In genomic region chr16:87056551-87056950, GRCh38 we compare ENCODE assay signal across 16 cellular contexts.
A peak's percentile ranks its signal among the peaks of the same experiment; 100 is the strongest.
DNase-seq lines count a peak whose midpoint lies in the region; ATAC-seq, FAIRE-seq and TF ChIP-seq lines count a peak whose summit lies in the region.
"Had no signal": no experiment of that assay in that cellular context is flagged by ENCODE, and none has a peak within 500 bp of the region (broad histone marks: within the 10 kb centered on the region; RNA-seq: fewer than 3 reads in every experiment).

No MANE protein-coding gene starts in this region.

- TF ChIP-seq RAD21 in H1 (IDR thresholded peaks at IDR 0.05 in 1 of 2, conservative IDR thresholded peaks at IDR 0.05 in 1 of 2; ENCODE audit: low read depth in 2 of 2, low read length in 2 of 2) = no peak

- no peak overlapping the region for H3K4ac ChIP-seq in H1 (replicated peaks; ENCODE audit: insufficient read length, low read depth, low read length)

- H2BK120ac ChIP-seq in H1 (replicated peaks; ENCODE audit: low read depth, low read length) = no peak overlapping the region

- peaks cover 4% of the 10 kb centered on the region for H3K36me3 Mint-ChIP-seq in stimulated activated memory B cell treated with anti-CD40 and anti-IgM and Interleukin-4, amounts not matched to agents 10 μg/mL and 1 μg/mL and 100 μg/mL, for 72 hours
- no peaks in the 10 kb centered on the region for H3K36me3 Mint-ChIP-seq in activated CD8-positive, alpha-beta T cell treated with anti-CD3 and anti-CD28 coated beads for 36 hours (ENCODE audit: low read depth)
- H3K36me3 Mint-ChIP-seq: CD14-positive monocyte; CD8-positive, alpha-beta T cell had no signal

- no peak for TF ChIP-seq EP300 in H1 (IDR thresholded peaks at IDR 0.05; ENCODE audit: borderline replicate concordance in 1 of 2, low read depth in 2 of 2, low read length in 2 of 2)

- no peak overlapping the region for H3K14ac ChIP-seq in H1 (ENCODE audit: insufficient read length)

- no peak overlapping the region for H3K4me3 ChIP-seq in H1 (ENCODE audit: extremely low read depth in 1 of 4, insufficient read depth in 2 of 4, low read depth in 3 of 4, low read length in 4 of 4)
- H3K4me3 ChIP-seq: GM23248 had no signal

- no peaks in the 10 kb centered on the region; the same call in 1 of the 2 replicates for H3K23me2 ChIP-seq in H1 (ENCODE audit: low read depth, low read length)

- peak; percentile 28 for DNase-seq in activated effector memory CD4-positive, alpha-beta T cell treated with anti-CD3 and anti-CD28 coated beads, Interleukin-2, amount 50 U/mL, for 16 hours
- no peak for DNase-seq in activated effector memory CD4-positive, alpha-beta T cell treated with Interleukin-2 at 50 U/mL for 16 hours
- DNase-seq in H1 (ENCODE audit: low read depth in 1 of 2, low spot score in 2 of 2) (no peak), mesenteric fat pad (ENCODE audit: low spot score) (peak; percentile 39), NCI-H446 (lab: John Stamatoyannopoulos, UW) (no peak)
- no peak for DNase-seq in activated CD8-positive, alpha-beta T cell treated with anti-CD3 and anti-CD28 coated beads for 36 hours
- DNase-seq: CD8-positive, alpha-beta T cell; COR-L47; DND-41; GF-D8 had no signal

- H2AFZ ChIP-seq in H1 (ENCODE audit: low read length) = no peak overlapping the region
- H2AFZ ChIP-seq: GM23248 had no signal

- no peak overlapping the region for H2BK12ac ChIP-seq in H1 (ENCODE audit: low read depth, low read length)

- TF ChIP-seq POLR2A in H1 (IDR thresholded peaks at IDR 0.05; ENCODE audit: control extremely low read depth in 1 of 2, low read depth in 2 of 2, low read length in 2 of 2) = no peak

- H3K27me3 Mint-ChIP-seq in stimulated activated memory B cell treated with anti-CD40 and anti-IgM and Interleukin-4, amounts not matched to agents 10 μg/mL and 1 μg/mL and 100 μg/mL, for 72 hours = peaks cover 29% of the 10 kb centered on the region
- peaks cover 22% of the 10 kb centered on the region for H3K27me3 Mint-ChIP-seq in activated CD8-positive, alpha-beta T cell treated with anti-CD3 and anti-CD28 coated beads for 36 hours

- H3K4me2 ChIP-seq in H1 (ENCODE audit: insufficient read depth in 1 of 2, low read depth in 2 of 2, low read length in 2 of 2) = no peak overlapping the region

- no peak overlapping the region for H4K5ac ChIP-seq in H1 (ENCODE audit: insufficient read length, low read depth, low read length)

- H3K4me1 Mint-ChIP-seq in stimulated activated memory B cell treated with anti-CD40 and anti-IgM and Interleukin-4, amounts not matched to agents 10 μg/mL and 1 μg/mL and 100 μg/mL, for 72 hours = peaks cover 8% of the 10 kb centered on the region
- H3K4me1 Mint-ChIP-seq in activated CD8-positive, alpha-beta T cell treated with anti-CD3 and anti-CD28 coated beads for 36 hours (ENCODE audit: low read depth) = no peaks in the 10 kb centered on the region

- H3K56ac ChIP-seq in H1 (replicated peaks; ENCODE audit: insufficient read length, low read depth, low read length) = no peak overlapping the region

- H4K20me1 ChIP-seq in H1 (replicated peaks in 1 of 2; ENCODE audit: control insufficient read depth in 1 of 2, insufficient read depth in 2 of 2, low read length in 2 of 2) = no peaks in the 10 kb centered on the region

- H3K27ac Mint-ChIP-seq in stimulated activated memory B cell treated with anti-CD40 and anti-IgM and Interleukin-4, amounts not matched to agents 10 μg/mL and 1 μg/mL and 100 μg/mL, for 72 hours = no peak overlapping the region
- no peak overlapping the region for H3K27ac Mint-ChIP-seq in activated CD8-positive, alpha-beta T cell treated with anti-CD3 and anti-CD28 coated beads for 36 hours
- H3K27ac Mint-ChIP-seq: CD14-positive monocyte; CD8-positive, alpha-beta T cell had no signal

- H3K4me3 Mint-ChIP-seq in stimulated activated memory B cell treated with anti-CD40 and anti-IgM and Interleukin-4, amounts not matched to agents 10 μg/mL and 1 μg/mL and 100 μg/mL, for 72 hours = no peak overlapping the region
- H3K4me3 Mint-ChIP-seq in activated CD8-positive, alpha-beta T cell treated with anti-CD3 and anti-CD28 coated beads for 36 hours = no peak overlapping the region
- H3K4me3 Mint-ChIP-seq: CD14-positive monocyte; CD8-positive, alpha-beta T cell had no signal

- H4K8ac ChIP-seq in H1 (ENCODE audit: extremely low read depth, insufficient read depth, low read length) = peak overlapping the region; percentile 21; the same call in 1 of the 2 replicates

- H3K36me3 ChIP-seq in H1 (ENCODE audit: control insufficient read depth in 2 of 4, insufficient read depth in 4 of 4, low read length in 3 of 4) = no peaks in the 10 kb centered on the region

- intact Hi-C loops in activated CD8-positive, alpha-beta T cell treated with anti-CD3 and anti-CD28 coated beads for 36 hours (cut with micrococcal nuclease) = no loop called here

- H3K23ac ChIP-seq in H1 (ENCODE audit: insufficient read length) = no peak overlapping the region

- H3K4me1 ChIP-seq in H1 (replicated peaks in 1 of 4; ENCODE audit: control insufficient read depth in 3 of 4, insufficient read depth in 4 of 4, low read length in 3 of 4) = peaks cover 0 to 3% (median 1%) of the 10 kb centered on the region in 4 experiments; a peak in 4 of 7 replicates

- H3K9me3 Mint-ChIP-seq in stimulated activated memory B cell treated with anti-CD40 and anti-IgM and Interleukin-4, amounts not matched to agents 10 μg/mL and 1 μg/mL and 100 μg/mL, for 72 hours = peaks cover 5% of the 10 kb centered on the region
- H3K9me3 Mint-ChIP-seq in activated CD8-positive, alpha-beta T cell treated with anti-CD3 and anti-CD28 coated beads for 36 hours = peaks cover 3% of the 10 kb centered on the region

- WGBS in H1 (ENCODE audit: extremely low coverage in 1 of 2, insufficient coverage in 1 of 2, insufficient read length in 1 of 2, insufficient replicate concordance in 2 of 2, low coverage in 1 of 2, low lambda C conversion rate in 2 of 2, missing lambda C conversion rate in 1 of 2), 2 experiments = 82% methylated on average over 10 of the region's 15 CpGs; no CpG with 5 or more reads in 1 of the 2 experiments

- peaks cover 4 to 12% of the 10 kb centered on the region in 2 experiments; a peak in 3 of 4 replicates for H3K9me3 ChIP-seq in H1 (ENCODE audit: insufficient read depth in 2 of 2, low read depth in 1 of 2, low read length in 1 of 2)

- no peak overlapping the region for H3K9ac ChIP-seq in H1 (replicated peaks in 1 of 4; ENCODE audit: extremely low read depth in 1 of 4, low read depth in 3 of 4, low read length in 3 of 4)
- H3K9ac ChIP-seq: GM23248 had no signal

- no peak overlapping the region for H2BK20ac ChIP-seq in H1 (ENCODE audit: low read length)

- no peak for TF ChIP-seq CTCF in H1 (IDR thresholded peaks at IDR 0.05; ENCODE audit: control extremely low read depth in 1 of 3, insufficient read depth in 1 of 3, low read depth in 1 of 3, low read length in 3 of 3)
- TF ChIP-seq CTCF in activated CD8-positive, alpha-beta T cell treated with anti-CD3 and anti-CD28 coated beads for 36 hours (IDR thresholded peaks at IDR 0.05) = no peak

- POLR2A ChIA-PET in H1 (lab: Charles Lee; ENCODE audit: partially characterized antibody) = interaction anchor here (1.0 kb wide), 1 partner anchor 260 kb away, joined by 3 read pairs; the partner anchor contains the start of gene C16orf95
- POLR2A ChIA-PET in activated CD8-positive, alpha-beta T cell treated with anti-CD3 and anti-CD28 coated beads for 36 hours (lab: Charles Lee) = no interaction called here

- H3K79me2 ChIP-seq in H1 (ENCODE audit: control insufficient read depth in 1 of 2, insufficient read depth in 2 of 2, low read length in 2 of 2) = no peaks in the 10 kb centered on the region

- CTCF ChIA-PET in H1 (lab: Charles Lee; ENCODE audit: partially characterized antibody) = interaction anchor here (0.6 to 1.5 kb wide), 8 partner anchors 9 to 492 kb away, joined by 3 to 7 read pairs (median 4); no protein-coding TSS in a partner anchor
- CTCF ChIA-PET in activated CD8-positive, alpha-beta T cell treated with anti-CD3 and anti-CD28 coated beads for 36 hours (lab: Charles Lee) = no interaction called here

- no peak overlapping the region for H4K91ac ChIP-seq in H1 (replicated peaks; ENCODE audit: insufficient read length, low read length)

- H3K79me1 ChIP-seq in H1 (ENCODE audit: low read depth, low read length) = no peaks in the 10 kb centered on the region

- no peak overlapping the region for H3K18ac ChIP-seq in H1 (ENCODE audit: extremely low read depth, low read length)

- no peak overlapping the region; the same call in 1 of the 2 replicates for H2BK15ac ChIP-seq in H1 (ENCODE audit: low read length)

- H2BK5ac ChIP-seq in H1 (ENCODE audit: low read depth, low read length) = no peak overlapping the region

- no peaks in the 10 kb centered on the region; a peak in 2 of 7 replicates for H3K27me3 ChIP-seq in H1 (replicated peaks in 1 of 4; ENCODE audit: control insufficient read depth in 3 of 4, extremely low read depth in 1 of 4, insufficient read depth in 3 of 4, low read length in 3 of 4)

- no peak for FAIRE-seq in H1 (lab: Jason Lieb, UNC)
- FAIRE-seq: D721Med had no signal

- H2AK5ac ChIP-seq in H1 (ENCODE audit: low read depth, low read length) = no peak overlapping the region

- H3K27ac ChIP-seq in H1 (ENCODE audit: low read depth, low read length) = no peak overlapping the region
- H3K27ac ChIP-seq: 22Rv1, GM23248 had no signal

- peak; percentile 9 for ATAC-seq in stimulated activated memory B cell treated with anti-CD40 and anti-IgM and Interleukin-4, amounts not matched to agents 10 μg/mL and 1 μg/mL and 100 μg/mL, for 72 hours
- no peak for ATAC-seq in HG02610 (IDR thresholded peaks at IDR 0.05; ENCODE audit: unreplicated experiment)
- no peak for ATAC-seq in activated CD8-positive, alpha-beta T cell treated with anti-CD3 and anti-CD28 coated beads for 36 hours
- ATAC-seq: CD8-positive, alpha-beta T cell had no signal

TF ChIP-seq in H1, 55 proteins besides CTCF, POLR2A, EP300 and RAD21 (continues in another document):
- TF ChIP-seq SP2 (IDR thresholded peaks at IDR 0.05; ENCODE audit: low read length) = no peak
- TF ChIP-seq TAF1 (IDR thresholded peaks at IDR 0.05; ENCODE audit: low read depth, low read length) = no peak
- no peak for TF ChIP-seq PHF8 (conservative IDR thresholded peaks at IDR 0.05; ENCODE audit: low read depth, low read length)
- no peak for TF ChIP-seq ATF2 (IDR thresholded peaks at IDR 0.05; ENCODE audit: low read length)
- TF ChIP-seq CHD2 (IDR thresholded peaks at IDR 0.05; ENCODE audit: low read length) = no peak
- no peak for TF ChIP-seq BACH1 (IDR thresholded peaks at IDR 0.05; ENCODE audit: low read length)
- TF ChIP-seq RXRA (IDR thresholded peaks at IDR 0.05; ENCODE audit: insufficient read depth, low read depth, low read length) = no peak

Comparison
In these comparisons a context has a peak if more than half of its experiments do, and no peak if none do; other contexts are left out.
1. DNase-seq: peak in activated effector memory CD4-positive, alpha-beta T cell treated with anti-CD3 and anti-CD28 coated beads, Interleukin-2, amount 50 U/mL, for 16 hours (single experiment) and mesenteric fat pad (single experiment); none in activated effector memory CD4-positive, alpha-beta T cell treated with Interleukin-2 at 50 U/mL for 16 hours (single experiment), H1 (0 of 2), NCI-H446 (0 of 2) and activated CD8-positive, alpha-beta T cell treated with anti-CD3 and anti-CD28 coated beads for 36 hours (single experiment).